ENCODE assay signal across 8 cellular contexts in the genomic region with DNA sequence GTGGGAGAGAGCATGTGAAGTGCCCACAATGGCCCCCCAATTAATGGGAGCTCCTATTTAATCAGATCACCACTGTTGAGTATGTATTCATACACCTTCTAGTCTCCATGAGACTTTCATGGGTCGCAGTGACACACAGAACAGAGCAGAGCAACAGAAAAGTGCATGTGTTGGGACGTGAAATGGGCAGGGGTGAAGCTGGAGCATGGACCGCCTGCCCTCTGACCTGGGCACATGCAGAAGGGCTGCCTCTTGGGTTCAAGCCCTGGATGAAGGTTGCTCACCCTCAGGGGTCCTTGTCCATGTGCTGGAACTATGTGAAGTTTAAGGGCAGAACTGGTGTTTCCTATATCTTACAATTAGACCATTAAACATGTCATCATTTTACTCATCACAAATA.
"Had no signal": no experiment of that assay in that cellular context is flagged by ENCODE, and none has a peak within 500 bp of the region (broad histone marks: within the 10 kb centered on the region; RNA-seq: fewer than 3 reads in every experiment).

No MANE protein-coding gene starts in this region.

- H2AFZ ChIP-seq: GM23248 had no signal

- H3K4me1 ChIP-seq: HAP-1 had no signal

- H3K36me3 ChIP-seq: HAP-1 had no signal

- DNase-seq: GM23248, GOT3, H7, HFFc6 had no signal

- H3K27ac ChIP-seq: GM23248, HL-60 had no signal

- H3K9ac ChIP-seq: GM23248 had no signal

- H3K4me3 ChIP-seq: GM23248, HAP-1 had no signal

- H3K9me3 ChIP-seq: HAP-1 had no signal

- ATAC-seq: HCT116, HepG2 had no signal
